In the genomic region with DNA sequence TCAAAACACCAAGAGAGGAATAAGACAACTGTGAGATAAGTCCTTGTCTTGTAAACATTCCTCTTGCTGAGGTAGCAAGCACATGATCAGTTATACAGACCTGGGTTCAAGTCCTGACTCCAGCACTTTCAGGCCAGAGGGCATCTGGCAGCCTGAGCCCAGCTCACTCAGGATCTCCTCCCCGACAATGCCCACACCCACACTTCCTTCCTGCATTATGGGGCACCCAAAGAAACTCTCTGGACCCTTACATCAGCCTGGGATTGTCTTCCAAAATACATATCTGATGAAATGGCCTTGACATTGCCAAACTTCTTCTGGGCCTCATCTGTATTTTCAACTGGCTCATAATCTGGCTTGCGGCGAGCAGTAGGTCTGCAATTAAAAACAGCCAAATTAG, we compare ENCODE assay signal across 13 cellular contexts.
"Had no signal": no experiment of that assay in that cellular context is flagged by ENCODE, and none has a peak within 500 bp of the region (broad histone marks: within the 10 kb centered on the region; RNA-seq: fewer than 3 reads in every experiment).

No MANE protein-coding gene starts in this region.

- H3K27ac ChIP-seq: uterus had no signal

- FAIRE-seq: kidney had no signal

- DNase-seq: activated CD4-positive, CD25-positive, alpha-beta regulatory T cell treated with anti-CD3 and anti-CD28 coated beads, Interleukin-2, amount 50 U/mL, for 72 hours; activated gamma-delta T cell; activated T-cell treated with anti-CD3 and anti-CD28 coated beads, Interleukin-2, amount 50 U/mL, for 48 hours; amniotic stem cell; foreskin fibroblast; hypothalamus; kidney; left ventricle myocardium superior; stimulated activated CD4-positive, alpha-beta T cell treated with anti-CD3 and anti-CD28 coated beads, Interleukin-1b, Interleukin-23, amount 100 ng/mL, for 48 hours; uterus had no signal

- H3K4me3 ChIP-seq: uterus had no signal

- H3K4me3 Mint-ChIP-seq: nephron had no signal

- H3K27me3 ChIP-seq: uterus had no signal

- H3K27ac Mint-ChIP-seq: activated naive CD4-positive, alpha-beta T cell treated with anti-CD3 and anti-CD28 coated beads, Interleukin-2, amount 50 U/mL, for 72 hours; nephron had no signal

- H3K4me1 ChIP-seq: uterus had no signal

- ATAC-seq: activated naive CD4-positive, alpha-beta T cell treated with anti-CD3 and anti-CD28 coated beads, Interleukin-2, amount 50 U/mL, for 72 hours; esophagus mucosa; left ventricle myocardium superior had no signal

- H3K9me3 ChIP-seq: uterus had no signal

- H3K36me3 ChIP-seq: uterus had no signal

- H3K9me3 Mint-ChIP-seq: activated naive CD4-positive, alpha-beta T cell treated with anti-CD3 and anti-CD28 coated beads, Interleukin-2, amount 50 U/mL, for 72 hours; nephron had no signal
